ENCODE assay signal across 22 cellular contexts in genomic region chr3:9185701-9186100, GRCh38.
DNase-seq lines count a peak whose midpoint lies in the region; FAIRE-seq and TF ChIP-seq lines count a peak whose summit lies in the region.
"Had no signal": no experiment of that assay in that cellular context is flagged by ENCODE, and none has a peak within 500 bp of the region (broad histone marks: within the 10 kb centered on the region; RNA-seq: fewer than 3 reads in every experiment).

No MANE protein-coding gene starts in this region.

- no peak for TF ChIP-seq POLR2A in H54 (IDR thresholded peaks at IDR 0.05; ENCODE audit: low read depth, low read length)

- TF ChIP-seq CTCF in dorsolateral prefrontal cortex (IDR thresholded peaks at IDR 0.05 in 54 of 56, conservative IDR thresholded peaks at IDR 0.05 in 2 of 56; ENCODE audit: low read depth in 1 of 56, partially characterized antibody in 56 of 56) (no peak), neural progenitor cell (IDR thresholded peaks at IDR 0.05) (no peak), HFFc6 (IDR thresholded peaks at IDR 0.05) (no peak)

- H3K36me3 Mint-ChIP-seq in neural progenitor cell (peaks cover 20% of the 10 kb centered on the region), HFFc6 (ENCODE audit: low read depth) (no peaks in the 10 kb centered on the region)
- H3K36me3 Mint-ChIP-seq: CD4-positive, CD25-positive, alpha-beta regulatory T cell; IgD-negative memory B cell had no signal

- H3K4me1 ChIP-seq in neural progenitor cell, result peaks cover 74% of the 10 kb centered on the region

- H3K36me3 ChIP-seq in neural progenitor cell, result no peaks in the 10 kb centered on the region
- H3K36me3 ChIP-seq: BLaER1 had no signal

- peaks cover 87% of the 10 kb centered on the region for H3K4me1 Mint-ChIP-seq in neural progenitor cell
- no peaks in the 10 kb centered on the region for H3K4me1 Mint-ChIP-seq in HFFc6 (ENCODE audit: low read depth)

- peak overlapping the region in 31 of 59 donors; percentile 1 to 82 (median 36) for H3K27ac ChIP-seq in dorsolateral prefrontal cortex
- H3K27ac ChIP-seq in neural progenitor cell, result no peak overlapping the region
- H3K27ac ChIP-seq: BLaER1, HL-60, KMS-11 had no signal

- H3K27me3 ChIP-seq in dorsolateral prefrontal cortex (no peaks in the 10 kb centered on the region), neural progenitor cell (no peaks in the 10 kb centered on the region)
- H3K27me3 ChIP-seq: BLaER1 had no signal

- H3K27ac Mint-ChIP-seq in neural progenitor cell, result peak overlapping the region; percentile 97
- H3K27ac Mint-ChIP-seq in HFFc6, result no peak overlapping the region
- H3K27ac Mint-ChIP-seq: CD4-positive, CD25-positive, alpha-beta regulatory T cell had no signal

- no peaks in the 10 kb centered on the region for H3K9me3 ChIP-seq in neural progenitor cell (ENCODE audit: low read depth)
- H3K9me3 ChIP-seq: BLaER1, SK-N-SH had no signal

- H3K9me3 Mint-ChIP-seq in neural progenitor cell, result no peaks in the 10 kb centered on the region
- H3K9me3 Mint-ChIP-seq in HFFc6, result no peaks in the 10 kb centered on the region
- H3K9me3 Mint-ChIP-seq: IgD-negative memory B cell had no signal

- H4K20me1 ChIP-seq in neural progenitor cell (ENCODE audit: low read depth), result peaks cover 38% of the 10 kb centered on the region
- H4K20me1 ChIP-seq: BLaER1 had no signal

- no peak overlapping the region for H3K4me3 ChIP-seq in dorsolateral prefrontal cortex
- no peak overlapping the region for H3K4me3 ChIP-seq in neural progenitor cell
- H3K4me3 ChIP-seq: BLaER1 had no signal

- no peak overlapping the region for H3K9ac ChIP-seq in neural progenitor cell
- H3K9ac ChIP-seq: BLaER1, KMS-11, SK-N-SH had no signal

- H3K4me2 ChIP-seq in neural progenitor cell, result no peak overlapping the region
- H3K4me2 ChIP-seq: BLaER1, KMS-11, SK-N-SH had no signal

- peaks cover 2% of the 10 kb centered on the region for H3K27me3 Mint-ChIP-seq in neural progenitor cell (ENCODE audit: insufficient read depth, low read depth)
- peaks cover 42% of the 10 kb centered on the region for H3K27me3 Mint-ChIP-seq in HFFc6 (ENCODE audit: insufficient read depth)

- peaks cover 15% of the 10 kb centered on the region for H3K79me2 ChIP-seq in neural progenitor cell (ENCODE audit: low read depth)

- DNase-seq in D341Med (ENCODE audit: low spot score) (peak; percentile 70), NCI-H82 (lab: John Stamatoyannopoulos, UW) (peak; percentile 93), dorsolateral prefrontal cortex (no peak), neural progenitor cell (ENCODE audit: low spot score) (no peak), H54 (ENCODE audit: insufficient read length, low spot score) (no peak), HFFc6 (no peak), GM19238 (ENCODE audit: insufficient read length, low spot score) (no peak)
- DNase-seq: CD4-positive, CD25-positive, alpha-beta regulatory T cell; DMS53; MM.1S; NCI-H2029; NCI-H2227 treated with DMSO at 0.1 percent for 48 hours; SIG-M5; SK-N-SH had no signal

- FAIRE-seq in H54 (lab: Jason Lieb, UNC), result no peak
- FAIRE-seq: A204.1, GM18507, H1, RCC 7860 had no signal

- intact Hi-C loops in dorsolateral prefrontal cortex (cut with DNase I), result loop anchor here in 1 of 2 donors (2.0 kb wide), 1 partner anchor 13 kb away; no protein-coding TSS in a partner anchor

- H3K4me3 Mint-ChIP-seq in neural progenitor cell (no peak overlapping the region), HFFc6 (no peak overlapping the region)
- H3K4me3 Mint-ChIP-seq: CD4-positive, CD25-positive, alpha-beta regulatory T cell; IgD-negative memory B cell had no signal

- H3F3A ChIP-seq in neural progenitor cell (ENCODE audit: low read depth), result peaks cover 30% of the 10 kb centered on the region

- no peak overlapping the region for H2AFZ ChIP-seq in neural progenitor cell (replicated peaks)

Comparison
In these comparisons a context has a peak if more than half of its experiments do, and no peak if none do; other contexts are left out.
1. DNase-seq: peak in D341Med (single experiment) and NCI-H82 (single experiment); none in dorsolateral prefrontal cortex (0 of 10), neural progenitor cell (single experiment), H54 (single experiment), HFFc6 (single experiment) and GM19238 (single experiment).